In the genomic region with DNA sequence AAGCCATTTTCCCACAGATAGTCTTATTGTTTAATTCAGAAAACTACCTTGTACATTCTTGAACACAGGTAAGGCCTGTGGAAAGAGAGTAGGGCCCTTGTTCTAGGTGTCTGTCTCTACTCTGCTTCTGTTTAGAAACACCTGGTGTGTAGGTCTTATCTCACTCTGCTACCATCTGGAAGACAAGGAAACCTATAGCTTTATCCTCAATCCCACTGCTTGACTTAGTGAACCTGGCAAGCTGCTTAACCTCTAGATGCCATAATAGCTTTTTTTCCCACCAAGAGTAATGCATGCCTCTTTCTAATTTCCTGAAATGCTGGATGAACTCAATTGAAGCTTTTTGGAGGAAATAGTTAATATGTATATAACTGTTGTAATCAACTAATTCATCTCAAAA, we compare ENCODE assay signal across 31 cellular contexts.
"Had no signal": no experiment of that assay in that cellular context is flagged by ENCODE, and none has a peak within 500 bp of the region (broad histone marks: within the 10 kb centered on the region; RNA-seq: fewer than 3 reads in every experiment).

No MANE protein-coding gene starts in this region.

- ATAC-seq: activated CD4-positive, alpha-beta T cell treated with anti-CD3 and anti-CD28 coated beads for 36 hours; activated CD8-positive, alpha-beta memory T cell treated with anti-CD3 and anti-CD28 coated beads, Interleukin-2, amount 10 ng/mL, durations not matched to agents 7 days and 5 days; activated CD8-positive, alpha-beta T cell treated with anti-CD3 and anti-CD28 coated beads, Interleukin-2, amount 10 ng/mL, durations not matched to agents 7 days and 5 days; activated naive CD8-positive, alpha-beta T cell treated with anti-CD3 and anti-CD28 coated beads, Interleukin-2, amount 50 U/mL, for 24 hours; body of pancreas; esophagus mucosa had no signal

- DNase-seq: activated CD4-positive, alpha-beta memory T cell treated with anti-CD3 and anti-CD28 coated beads for 36 hours; activated CD4-positive, alpha-beta T cell treated with anti-CD3 and anti-CD28 coated beads for 36 hours; activated CD4-positive, alpha-beta T cell treated with anti-CD3 and anti-CD28 coated beads, Interleukin-2, amount 10 ng/mL, durations not matched to agents 24 days and 14 days; activated CD4-positive, CD25-positive, alpha-beta regulatory T cell; activated CD4-positive, CD25-positive, alpha-beta regulatory T cell treated with anti-CD3 and anti-CD28 coated beads, Interleukin-2, amount 50 U/mL, for 72 hours; activated CD8-positive, alpha-beta memory T cell treated with anti-CD3 and anti-CD28 coated beads, Interleukin-2, amount 10 ng/mL, durations not matched to agents 7 days and 5 days; activated CD8-positive, alpha-beta memory T cell treated with anti-CD3 and anti-CD28 coated beads, Interleukin-2, amount 50 U/mL, for 4 hours; activated CD8-positive, alpha-beta T cell treated with anti-CD3 and anti-CD28 coated beads, Interleukin-2, amount 10 ng/mL, durations not matched to agents 7 days and 5 days; activated effector memory CD4-positive, alpha-beta T cell treated with anti-CD3 and anti-CD28 coated beads, Interleukin-2, amount 50 U/mL, for 16 hours; activated naive CD4-positive, alpha-beta T cell treated with anti-CD3 and anti-CD28 coated beads for 36 hours; activated naive CD8-positive, alpha-beta T cell treated with anti-CD3 and anti-CD28 coated beads for 36 hours; activated naive CD8-positive, alpha-beta T cell treated with anti-CD3 and anti-CD28 coated beads, Interleukin-2, amount 50 U/mL, for 24 hours; activated T-cell treated with anti-CD3 and anti-CD28 coated beads, Interleukin-2, amount 50 U/mL, for 1 hour; activated T-cell treated with anti-CD3 and anti-CD28 coated beads, Interleukin-2, amount 50 U/mL, for 48 hours; adrenal gland; amygdala; aorta; body of pancreas; caudate nucleus; colonic mucosa; effector CD8-positive, alpha-beta T cell; foreskin fibroblast; head of caudate nucleus; hippocampal formation; T1000 had no signal

- H3K27me3 Mint-ChIP-seq: activated CD4-positive, alpha-beta T cell treated with anti-CD3 and anti-CD28 coated beads for 36 hours; activated CD8-positive, alpha-beta memory T cell treated with anti-CD3 and anti-CD28 coated beads, Interleukin-2, amount 10 ng/mL, durations not matched to agents 7 days and 5 days; activated naive CD4-positive, alpha-beta T cell treated with anti-CD3 and anti-CD28 coated beads, Interleukin-2, amount 50 U/mL, for 24 hours; activated naive CD8-positive, alpha-beta T cell treated with anti-CD3 and anti-CD28 coated beads for 36 hours; activated naive CD8-positive, alpha-beta T cell treated with anti-CD3 and anti-CD28 coated beads, Interleukin-2, amount 50 U/mL, for 24 hours had no signal

- H3K4me1 ChIP-seq: adrenal gland, body of pancreas, colonic mucosa had no signal

- H3K4me1 Mint-ChIP-seq: activated CD4-positive, alpha-beta T cell treated with anti-CD3 and anti-CD28 coated beads for 36 hours; activated CD4-positive, alpha-beta T cell treated with anti-CD3 and anti-CD28 coated beads, Interleukin-2, amount 10 ng/mL, durations not matched to agents 24 days and 14 days; activated CD8-positive, alpha-beta memory T cell treated with anti-CD3 and anti-CD28 coated beads, Interleukin-2, amount 10 ng/mL, durations not matched to agents 7 days and 5 days; activated naive CD4-positive, alpha-beta T cell treated with anti-CD3 and anti-CD28 coated beads, Interleukin-2, amount 50 U/mL, for 24 hours; activated naive CD8-positive, alpha-beta T cell treated with anti-CD3 and anti-CD28 coated beads for 36 hours; activated naive CD8-positive, alpha-beta T cell treated with anti-CD3 and anti-CD28 coated beads, Interleukin-2, amount 50 U/mL, for 24 hours had no signal

- H3K27ac Mint-ChIP-seq: activated CD4-positive, alpha-beta memory T cell treated with anti-CD3 and anti-CD28 coated beads for 36 hours; activated CD4-positive, alpha-beta T cell treated with anti-CD3 and anti-CD28 coated beads for 36 hours; activated CD4-positive, alpha-beta T cell treated with anti-CD3 and anti-CD28 coated beads, Interleukin-2, amount 10 ng/mL, durations not matched to agents 24 days and 14 days; activated CD8-positive, alpha-beta memory T cell treated with anti-CD3 and anti-CD28 coated beads, Interleukin-2, amount 10 ng/mL, durations not matched to agents 7 days and 5 days; activated CD8-positive, alpha-beta T cell treated with anti-CD3 and anti-CD28 coated beads, Interleukin-2, amount 10 ng/mL, durations not matched to agents 7 days and 5 days; activated naive CD4-positive, alpha-beta T cell treated with anti-CD3 and anti-CD28 coated beads for 36 hours; activated naive CD4-positive, alpha-beta T cell treated with anti-CD3 and anti-CD28 coated beads, Interleukin-2, amount 50 U/mL, for 24 hours; activated naive CD8-positive, alpha-beta T cell treated with anti-CD3 and anti-CD28 coated beads for 36 hours; activated naive CD8-positive, alpha-beta T cell treated with anti-CD3 and anti-CD28 coated beads, Interleukin-2, amount 50 U/mL, for 24 hours; activated T-helper 1 cell treated with anti-CD3 and anti-CD28 coated beads, Interleukin-12 subunit alpha, Interleukin-12 subunit beta, Interleukin-2, Interleukin-4 antibody, amounts not matched to agents 30 ng/mL and 10 ng/mL and 1 ng/mL, durations not matched to agents 14 hours and 24 hours and 36 hours; activated T-helper 2 cell treated with anti-CD3 and anti-CD28 coated beads, Interferon-gamma antibody, Interleukin-2, Interleukin-4, amounts not matched to agents 10 μg/mL and 5 μg/mL and 100 μg/mL, durations not matched to agents 14 hours and 24 hours and 36 hours; T-helper 2 cell treated with Interferon-gamma antibody and Interleukin-4, amounts not matched to agents 5 μg/mL and 100 μg/mL, for 36 hours had no signal

- H3K4me3 ChIP-seq: adrenal gland, body of pancreas, colonic mucosa had no signal

- H3K9me3 ChIP-seq: adrenal gland, body of pancreas, colonic mucosa had no signal

- H3K36me3 ChIP-seq: adrenal gland, colonic mucosa had no signal

- H3K36me3 Mint-ChIP-seq: activated CD4-positive, alpha-beta memory T cell treated with anti-CD3 and anti-CD28 coated beads for 36 hours; activated CD8-positive, alpha-beta memory T cell treated with anti-CD3 and anti-CD28 coated beads, Interleukin-2, amount 10 ng/mL, durations not matched to agents 7 days and 5 days; activated naive CD4-positive, alpha-beta T cell treated with anti-CD3 and anti-CD28 coated beads, Interleukin-2, amount 50 U/mL, for 24 hours; activated naive CD8-positive, alpha-beta T cell treated with anti-CD3 and anti-CD28 coated beads for 36 hours had no signal

- H3K4me3 Mint-ChIP-seq: activated CD4-positive, alpha-beta memory T cell treated with anti-CD3 and anti-CD28 coated beads for 36 hours; activated CD4-positive, alpha-beta T cell treated with anti-CD3 and anti-CD28 coated beads for 36 hours; activated CD4-positive, alpha-beta T cell treated with anti-CD3 and anti-CD28 coated beads, Interleukin-2, amount 10 ng/mL, durations not matched to agents 24 days and 14 days; activated CD8-positive, alpha-beta memory T cell treated with anti-CD3 and anti-CD28 coated beads, Interleukin-2, amount 10 ng/mL, durations not matched to agents 7 days and 5 days; activated CD8-positive, alpha-beta T cell treated with anti-CD3 and anti-CD28 coated beads, Interleukin-2, amount 10 ng/mL, durations not matched to agents 7 days and 5 days; activated naive CD4-positive, alpha-beta T cell treated with anti-CD3 and anti-CD28 coated beads for 36 hours; activated naive CD4-positive, alpha-beta T cell treated with anti-CD3 and anti-CD28 coated beads, Interleukin-2, amount 50 U/mL, for 24 hours; activated naive CD8-positive, alpha-beta T cell treated with anti-CD3 and anti-CD28 coated beads for 36 hours; activated naive CD8-positive, alpha-beta T cell treated with anti-CD3 and anti-CD28 coated beads, Interleukin-2, amount 50 U/mL, for 24 hours; activated T-helper 1 cell treated with anti-CD3 and anti-CD28 coated beads, Interleukin-12 subunit alpha, Interleukin-12 subunit beta, Interleukin-2, Interleukin-4 antibody, amounts not matched to agents 30 ng/mL and 10 ng/mL and 1 ng/mL, durations not matched to agents 14 hours and 24 hours and 36 hours; T-helper 2 cell treated with Interferon-gamma antibody and Interleukin-4, amounts not matched to agents 5 μg/mL and 100 μg/mL, for 36 hours had no signal

- H3K27ac ChIP-seq: adrenal gland, body of pancreas, colonic mucosa had no signal

- H3K9me3 Mint-ChIP-seq: activated CD4-positive, alpha-beta memory T cell treated with anti-CD3 and anti-CD28 coated beads for 36 hours; activated CD4-positive, alpha-beta T cell treated with anti-CD3 and anti-CD28 coated beads, Interleukin-2, amount 10 ng/mL, durations not matched to agents 24 days and 14 days; activated naive CD4-positive, alpha-beta T cell treated with anti-CD3 and anti-CD28 coated beads for 36 hours; activated naive CD4-positive, alpha-beta T cell treated with anti-CD3 and anti-CD28 coated beads, Interleukin-2, amount 50 U/mL, for 24 hours; activated naive CD8-positive, alpha-beta T cell treated with anti-CD3 and anti-CD28 coated beads for 36 hours; activated naive CD8-positive, alpha-beta T cell treated with anti-CD3 and anti-CD28 coated beads, Interleukin-2, amount 50 U/mL, for 24 hours; activated T-helper 1 cell treated with anti-CD3 and anti-CD28 coated beads, Interleukin-12 subunit alpha, Interleukin-12 subunit beta, Interleukin-2, Interleukin-4 antibody, amounts not matched to agents 30 ng/mL and 10 ng/mL and 1 ng/mL, durations not matched to agents 14 hours and 24 hours and 36 hours; activated T-helper 2 cell treated with anti-CD3 and anti-CD28 coated beads, Interferon-gamma antibody, Interleukin-2, Interleukin-4, amounts not matched to agents 10 μg/mL and 5 μg/mL and 100 μg/mL, durations not matched to agents 14 hours and 24 hours and 36 hours; T-helper 2 cell treated with Interferon-gamma antibody and Interleukin-4, amounts not matched to agents 5 μg/mL and 100 μg/mL, for 36 hours had no signal

- FAIRE-seq: frontal cortex had no signal

- H3K27me3 ChIP-seq: adrenal gland, body of pancreas, colonic mucosa had no signal
